Comparison of ENCODE assay signal across 30 cellular contexts in genomic region chr19:55544014-55544413, GRCh38. TPM values are rescaled to one million over a fixed set of nuclear protein-coding genes. Genes with fewer than 3 reads are reported as not detected.
"Had no signal": no experiment of that assay in that cellular context is flagged by ENCODE, and none has a peak within 500 bp of the region (broad histone marks: within the 10 kb centered on the region; RNA-seq: fewer than 3 reads in every experiment).

No MANE protein-coding gene starts in this region.

- FAIRE-seq: small intestine had no signal

- H3K27ac ChIP-seq: hepatocyte, left ventricle myocardium inferior, parathyroid adenoma, psoas muscle, sigmoid colon, stomach, testis, thyroid gland, transverse colon, upper lobe of left lung, vagina had no signal

- H3K4me2 ChIP-seq: hepatocyte had no signal

- H2AFZ ChIP-seq: hepatocyte, parathyroid adenoma had no signal

- DNase-seq: heart right ventricle; islet precursor cell; left ventricle myocardium inferior; mesendoderm; naive B cell; natural killer cell; nephron progenitor cell; nucleus accumbens; psoas muscle; sigmoid colon; small intestine; stimulated activated CD4-positive, alpha-beta T cell treated with anti-CD3 and anti-CD28 coated beads, Interleukin-2, amount 100 ng/mL, for 24 hours; stimulated activated CD4-positive, alpha-beta T cell treated with anti-CD3 and anti-CD28 coated beads, Interleukin-4, amount 100 ng/mL, for 1 hour; stimulated activated naive B cell treated with anti-CD40 and anti-IgM and Interleukin-4, amounts not matched to agents 10 μg/mL and 1 μg/mL and 100 μg/mL, for 72 hours; stimulated activated naive CD8-positive, alpha-beta T cell treated with anti-CD3 and anti-CD28 coated beads, Interleukin-15, Interleukin-2, amounts not matched to agents 100 U/mL and 50 U/mL, for 24 hours; stomach; testis; thyroid gland; transverse colon; upper lobe of left lung had no signal

- H3K4me3 ChIP-seq: heart right ventricle, hepatocyte, left ventricle myocardium inferior, lung, psoas muscle, sigmoid colon, stomach, testis, thyroid gland, transverse colon, upper lobe of left lung, vagina had no signal

- H3K9me3 ChIP-seq: heart right ventricle, left ventricle myocardium inferior, psoas muscle, sigmoid colon, stomach, testis, thyroid gland, transverse colon, upper lobe of left lung, vagina had no signal

- ATAC-seq: natural killer cell; psoas muscle; stimulated activated naive B cell treated with anti-CD40 and anti-IgM and Interleukin-4, amounts not matched to agents 10 μg/mL and 1 μg/mL and 100 μg/mL, for 72 hours; stimulated activated naive CD8-positive, alpha-beta T cell treated with anti-CD3 and anti-CD28 coated beads, Interleukin-15, Interleukin-2, amounts not matched to agents 100 U/mL and 50 U/mL, for 24 hours had no signal

- H3K27me3 ChIP-seq: hepatocyte, testis, thyroid gland, upper lobe of left lung, vagina had no signal

- H3K9ac ChIP-seq: parathyroid adenoma had no signal

- H3K79me2 ChIP-seq: hepatocyte, parathyroid adenoma had no signal

- H3K36me3 ChIP-seq: heart right ventricle, left ventricle myocardium inferior, sigmoid colon, stomach, thyroid gland, transverse colon, upper lobe of left lung, vagina had no signal

- H3K4me1 ChIP-seq: parathyroid adenoma, testis, vagina had no signal

RNA-seq across cellular contexts. Expression of gene SBK3, which starts 1.3 kb away (rescaled TPM):
- total RNA-seq: mesothelial cell of epicardium, mononuclear cell, natural killer cell, osteocyte, posterior vena cava, transverse colon, urinary bladder, vagina had no signal
- polyA plus RNA-seq: hepatocyte had no signal

RNA-seq across cellular contexts. Expression of gene SBK2, which starts 7.1 kb away (rescaled TPM):
- total RNA-seq: lower leg skin, mononuclear cell, natural killer cell, osteocyte, posterior vena cava, sigmoid colon, stomach, thyroid gland, transverse colon, upper lobe of left lung, urinary bladder, vagina had no signal
- polyA plus RNA-seq: lung, sigmoid colon, small intestine, stomach, urinary bladder had no signal
